10 cellular contexts compared by ENCODE assay signal in genomic region chr1:31736675-31737074, GRCh38. TPM values are rescaled to one million over a fixed set of nuclear protein-coding genes. Genes with fewer than 3 reads are reported as not detected.
DNase-seq lines count a peak whose midpoint lies in the region; ATAC-seq and TF ChIP-seq lines count a peak whose summit lies in the region.
"Had no signal": no experiment of that assay in that cellular context is flagged by ENCODE, and none has a peak within 500 bp of the region (broad histone marks: within the 10 kb centered on the region; RNA-seq: fewer than 3 reads in every experiment).

No MANE protein-coding gene starts in this region.

- H4K20me1 ChIP-seq in MM.1S (ENCODE audit: insufficient read depth, low read length), result no peaks in the 10 kb centered on the region

- H3K9me3 Mint-ChIP-seq in activated T-cell treated with anti-CD3 and anti-CD28 coated beads, Interleukin-2, amount 50 U/mL, for 24 hours, result no peaks in the 10 kb centered on the region
- H3K9me3 Mint-ChIP-seq: mesothelial cell of epicardium had no signal

- H3K27me3 ChIP-seq in left lung (peaks cover 0 to 21% of the 10 kb centered on the region in 2 donors), MM.1S (replicated peaks; ENCODE audit: insufficient read depth, low read length) (no peaks in the 10 kb centered on the region)

- H3K36me3 Mint-ChIP-seq in activated T-cell treated with anti-CD3 and anti-CD28 coated beads, Interleukin-2, amount 50 U/mL, for 24 hours (ENCODE audit: low read depth), result no peaks in the 10 kb centered on the region
- H3K36me3 Mint-ChIP-seq: mesothelial cell of epicardium had no signal

- no peak overlapping the region for H3K27ac ChIP-seq in left lung
- H3K27ac ChIP-seq in temporal lobe (ENCODE audit: low read depth, low read length), result peak overlapping the region; percentile 79
- H3K27ac ChIP-seq in MM.1S (ENCODE audit: low read length), result no peak overlapping the region

- no peak for TF ChIP-seq CTCF in left lung (IDR thresholded peaks at IDR 0.05)
- TF ChIP-seq CTCF in MM.1S (IDR thresholded peaks at IDR 0.05; ENCODE audit: low read length), result no peak

- DNase-seq in activated naive CD4-positive, alpha-beta T cell treated with Interleukin-2 at 50 U/mL for 16 hours, result peak; percentile 59
- DNase-seq in activated naive CD4-positive, alpha-beta T cell (lab: John Stamatoyannopoulos, UW), result no peak
- peak; percentile 41 for DNase-seq in activated T-cell treated with anti-CD3 and anti-CD28 coated beads, Interleukin-2, amount 50 U/mL, for 24 hours
- peak in 1 of 2 donors; percentile 74 for DNase-seq in left lung
- no peak for DNase-seq in cerebellar nuclear complex (lab: John Stamatoyannopoulos, UW)
- DNase-seq in MM.1S, result no peak
- DNase-seq: T-helper 1 cell had no signal

- peak; percentile 62 for ATAC-seq in left lung
- ATAC-seq in GM21381 (IDR thresholded peaks at IDR 0.05; ENCODE audit: unreplicated experiment), result no peak

- peaks cover 20% of the 10 kb centered on the region for H3K4me1 Mint-ChIP-seq in activated T-cell treated with anti-CD3 and anti-CD28 coated beads, Interleukin-2, amount 50 U/mL, for 24 hours (ENCODE audit: low read depth)
- H3K4me1 Mint-ChIP-seq: mesothelial cell of epicardium had no signal

- H3K4me3 ChIP-seq in left lung (no peak overlapping the region), MM.1S (ENCODE audit: low read length) (no peak overlapping the region)

- no peak overlapping the region for H3K27ac Mint-ChIP-seq in activated T-cell treated with anti-CD3 and anti-CD28 coated beads, Interleukin-2, amount 50 U/mL, for 24 hours
- H3K27ac Mint-ChIP-seq: mesothelial cell of epicardium had no signal

- no peak overlapping the region for H3K4me3 Mint-ChIP-seq in activated T-cell treated with anti-CD3 and anti-CD28 coated beads, Interleukin-2, amount 50 U/mL, for 24 hours
- H3K4me3 Mint-ChIP-seq: mesothelial cell of epicardium had no signal

- no peak overlapping the region for H2AFZ ChIP-seq in MM.1S (ENCODE audit: low read length)

- no peaks in the 10 kb centered on the region for H3K79me2 ChIP-seq in MM.1S (ENCODE audit: low read length)

- H3K36me3 ChIP-seq in left lung, result no peaks in the 10 kb centered on the region
- no peaks in the 10 kb centered on the region for H3K36me3 ChIP-seq in MM.1S (replicated peaks; ENCODE audit: insufficient read depth, low read length)

- H3K27me3 Mint-ChIP-seq in activated T-cell treated with anti-CD3 and anti-CD28 coated beads, Interleukin-2, amount 50 U/mL, for 24 hours, result no peaks in the 10 kb centered on the region

- no peaks in the 10 kb centered on the region for H3F3A ChIP-seq in MM.1S (ENCODE audit: insufficient read depth, low read length)

- H3K9ac ChIP-seq in MM.1S (ENCODE audit: low read length), result no peak overlapping the region

- intact Hi-C loops in left lung (cut with DNase I), result no loop called here

- H3K9me3 ChIP-seq in left lung (no peaks in the 10 kb centered on the region), MM.1S (replicated peaks; ENCODE audit: insufficient read depth, low read length) (no peaks in the 10 kb centered on the region)

- H3K9me2 ChIP-seq in MM.1S (replicated peaks; ENCODE audit: insufficient read depth, low read length), result no peaks in the 10 kb centered on the region

- H3K4me1 ChIP-seq in left lung (no peaks in the 10 kb centered on the region), MM.1S (ENCODE audit: low read length) (no peaks in the 10 kb centered on the region)

- H3K4me2 ChIP-seq in MM.1S (ENCODE audit: low read depth, low read length), result no peak overlapping the region

RNA-seq across cellular contexts. Expression of gene ADGRB2, which starts 27.5 kb away (rescaled TPM):
- 1 to 10 TPM; 1.8 to 6.4 TPM for total RNA-seq in left lung
- 60.2 TPM for total RNA-seq in temporal lobe

RNA-seq across cellular contexts. Expression of gene COL16A1, which starts 32.9 kb away (rescaled TPM):
- total RNA-seq in left lung, result 100 to 1,000 TPM in 1 of 2 donors, 10 to 100 TPM in 1; 64.8 to 116 TPM
- 10.3 TPM for total RNA-seq in temporal lobe

Comparison
In these comparisons a context has a peak if more than half of its experiments do, and no peak if none do; other contexts are left out.
1. DNase-seq: peak in activated naive CD4-positive, alpha-beta T cell treated with Interleukin-2 at 50 U/mL for 16 hours (single experiment) and activated T-cell treated with anti-CD3 and anti-CD28 coated beads, Interleukin-2, amount 50 U/mL, for 24 hours (single experiment); none in activated naive CD4-positive, alpha-beta T cell (0 of 4), cerebellar nuclear complex (0 of 2) and MM.1S (single experiment).